In genomic region chr18:35624140-35624539, GRCh38 we compare ENCODE assay signal across 12 cellular contexts. TPM values are rescaled to one million over a fixed set of nuclear protein-coding genes. Genes with fewer than 3 reads are reported as not detected.
A peak's percentile ranks its signal among the peaks of the same experiment; 100 is the strongest.
DNase-seq lines count a peak whose midpoint lies in the region; ATAC-seq lines count a peak whose summit lies in the region.
"Had no signal": no experiment of that assay in that cellular context is flagged by ENCODE, and none has a peak within 500 bp of the region (broad histone marks: within the 10 kb centered on the region; RNA-seq: fewer than 3 reads in every experiment).

No MANE protein-coding gene starts in this region.

- intact Hi-C loops in Right ventricle myocardium superior (cut with DNase I): no loop called here

- no peaks in the 10 kb centered on the region for H3K27me3 Mint-ChIP-seq in memory B cell

- no peak for DNase-seq in memory B cell (ENCODE audit: low spot score in 2 of 2)
- DNase-seq in COLO829 (ENCODE audit: low spot score): no peak
- DNase-seq in kidney glomerular epithelial cell (lab: John Stamatoyannopoulos, UW): no peak
- DNase-seq in Right ventricle myocardium superior: no peak
- no peak for DNase-seq in activated CD8-positive, alpha-beta memory T cell treated with anti-CD3 and anti-CD28 coated beads, Interleukin-2, amount 50 U/mL, for 48 hours
- DNase-seq: dorsolateral prefrontal cortex, GDM1, NCI-H2081 treated with DMSO at 0.1 percent for 48 hours had no signal

- H3K36me3 Mint-ChIP-seq in memory B cell: peaks cover 26% of the 10 kb centered on the region

- H3K9me3 Mint-ChIP-seq in memory B cell: no peaks in the 10 kb centered on the region

- H3K27ac Mint-ChIP-seq in memory B cell: peak overlapping the region; percentile 71

- no peak overlapping the region for H3K4me3 Mint-ChIP-seq in memory B cell
- H3K4me3 Mint-ChIP-seq: neural crest cell had no signal

- peaks cover 36% of the 10 kb centered on the region for H3K4me1 Mint-ChIP-seq in memory B cell

- ATAC-seq in GM18520 (IDR thresholded peaks at IDR 0.05; ENCODE audit: unreplicated experiment): peak; percentile 79
- peak; percentile 87 for ATAC-seq in GM21447 (IDR thresholded peaks at IDR 0.05; ENCODE audit: unreplicated experiment)
- ATAC-seq in HG03442 (IDR thresholded peaks at IDR 0.05; ENCODE audit: unreplicated experiment): peak; percentile 81
- peak; percentile 43 for ATAC-seq in memory B cell (ENCODE audit: low read depth)
- ATAC-seq in Right ventricle myocardium superior (ENCODE audit: poor library complexity): no peak

RNA-seq across cellular contexts. Expression of gene GALNT1, which starts 42.6 kb away (rescaled TPM):
- 48.0 TPM for total RNA-seq in Right ventricle myocardium superior
